8 cellular contexts compared by ENCODE assay signal in the genomic region with DNA sequence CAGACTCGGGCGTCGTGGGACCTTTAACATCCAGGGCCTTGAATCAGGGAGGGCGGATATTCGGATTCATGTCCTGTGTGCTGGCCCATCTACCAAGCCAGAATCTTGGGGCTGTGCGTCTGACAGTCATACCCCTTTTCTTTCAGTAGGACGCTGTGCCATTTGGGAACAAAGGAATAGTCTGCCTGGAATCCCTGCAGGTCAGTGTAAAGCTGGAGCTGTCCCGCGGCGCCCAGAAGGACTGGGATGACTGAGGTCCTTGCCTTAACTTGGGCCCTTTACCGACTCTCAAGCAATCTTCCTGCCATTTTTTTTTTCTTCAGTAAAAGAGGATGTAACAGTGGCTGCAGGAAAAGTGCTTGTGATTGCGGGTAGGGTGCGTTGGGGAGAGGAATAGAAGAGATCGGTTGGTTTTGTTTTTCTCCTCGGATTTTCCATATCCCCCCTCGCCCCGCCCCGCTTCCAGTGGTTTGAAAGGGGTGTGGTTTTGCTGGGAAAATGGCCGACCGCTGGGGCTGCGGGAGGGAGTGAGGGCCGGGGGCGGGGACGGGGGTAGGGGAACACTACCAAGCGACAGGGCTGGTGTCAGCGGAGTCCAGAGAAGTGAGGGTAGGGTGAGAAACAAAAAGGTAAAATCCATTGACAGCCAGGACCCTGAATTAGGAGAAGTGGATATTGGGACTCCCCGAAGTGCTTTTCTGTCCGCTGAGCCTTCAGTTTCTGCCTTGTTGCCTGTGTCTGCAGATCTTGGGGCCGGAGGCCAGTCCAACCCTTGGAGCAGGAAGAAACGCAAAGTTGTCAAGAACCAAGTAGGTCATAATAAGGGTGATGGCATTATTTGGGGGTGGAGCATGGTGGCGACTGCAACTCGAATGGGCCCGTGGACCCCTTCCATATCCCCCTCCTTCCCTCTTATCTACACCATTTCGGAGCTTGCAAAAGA.
DNase-seq lines count a peak whose midpoint lies in the region; ATAC-seq lines count a peak whose summit lies in the region.
"Had no signal": no experiment of that assay in that cellular context is flagged by ENCODE, and none has a peak within 500 bp of the region (broad histone marks: within the 10 kb centered on the region; RNA-seq: fewer than 3 reads in every experiment).

No MANE protein-coding gene starts in this region.

- no peaks in the 10 kb centered on the region for H3K9me3 ChIP-seq in duodenal mucosa (ENCODE audit: control insufficient read depth in 1 of 2, low read length in 2 of 2)

- no peaks in the 10 kb centered on the region for H3K36me3 ChIP-seq in duodenal mucosa (ENCODE audit: control insufficient read depth in 1 of 2, insufficient read depth in 2 of 2, low read length in 2 of 2)

- peaks cover 29% of the 10 kb centered on the region in 2 donors for H3K27me3 Mint-ChIP-seq in stimulated activated naive B cell treated with anti-CD40 and anti-IgM and Interleukin-4, amounts not matched to agents 10 μg/mL and 1 μg/mL and 100 μg/mL, for 72 hours

- ATAC-seq in GM18519 (IDR thresholded peaks at IDR 0.05; ENCODE audit: low FRiP score, unreplicated experiment) = peak; percentile 8
- ATAC-seq in stimulated activated naive B cell treated with anti-CD40 and anti-IgM and Interleukin-4, amounts not matched to agents 10 μg/mL and 1 μg/mL and 100 μg/mL, for 72 hours (replicated peaks) = no peak

- peak overlapping the region; percentile 54 for H3K27ac Mint-ChIP-seq in stimulated activated naive B cell treated with anti-CD40 and anti-IgM and Interleukin-4, amounts not matched to agents 10 μg/mL and 1 μg/mL and 100 μg/mL, for 72 hours

- H3K9me3 Mint-ChIP-seq in stimulated activated naive B cell treated with anti-CD40 and anti-IgM and Interleukin-4, amounts not matched to agents 10 μg/mL and 1 μg/mL and 100 μg/mL, for 72 hours = no peaks in the 10 kb centered on the region

- H3K4me1 ChIP-seq in duodenal mucosa (ENCODE audit: control insufficient read depth in 1 of 2, insufficient read depth in 2 of 2, low read length in 2 of 2) = no peaks in the 10 kb centered on the region

- no peaks in the 10 kb centered on the region for H3K36me3 Mint-ChIP-seq in stimulated activated naive B cell treated with anti-CD40 and anti-IgM and Interleukin-4, amounts not matched to agents 10 μg/mL and 1 μg/mL and 100 μg/mL, for 72 hours

- H3K9ac ChIP-seq in duodenal mucosa (ENCODE audit: low read depth in 1 of 2, low read length in 2 of 2) = peak overlapping the region; percentile 64 to 70

- DNase-seq in NCI-H748 (lab: John Stamatoyannopoulos, UW; ENCODE audit: unreplicated experiment) = peak; percentile 42
- peak; percentile 88 for DNase-seq in left kidney (ENCODE audit: low read depth, low spot score)
- DNase-seq in stimulated activated naive B cell treated with anti-CD40 and anti-IgM and Interleukin-4, amounts not matched to agents 10 μg/mL and 1 μg/mL and 100 μg/mL, for 72 hours = no peak
- DNase-seq in SW480 (ENCODE audit: low spot score) = no peak
- no peak for DNase-seq in NCI-H774 (lab: John Stamatoyannopoulos, UW)

- H3K27me3 ChIP-seq in duodenal mucosa (ENCODE audit: control insufficient read depth in 1 of 2, insufficient read depth in 2 of 2, low read length in 2 of 2) = no peaks in the 10 kb centered on the region

- peak overlapping the region; percentile 77 to 81 for H3K4me3 Mint-ChIP-seq in stimulated activated naive B cell treated with anti-CD40 and anti-IgM and Interleukin-4, amounts not matched to agents 10 μg/mL and 1 μg/mL and 100 μg/mL, for 72 hours

- H3K4me3 ChIP-seq in duodenal mucosa (ENCODE audit: low read depth in 1 of 2, low read length in 2 of 2) = peak overlapping the region; percentile 70 to 73
- H3K4me3 ChIP-seq: SK-N-MC had no signal

- peaks cover 2 to 17% of the 10 kb centered on the region in 2 donors for H3K4me1 Mint-ChIP-seq in stimulated activated naive B cell treated with anti-CD40 and anti-IgM and Interleukin-4, amounts not matched to agents 10 μg/mL and 1 μg/mL and 100 μg/mL, for 72 hours

- H3K27ac ChIP-seq in duodenal mucosa (ENCODE audit: low read depth, low read length) = peak overlapping the region; percentile 62
- H3K27ac ChIP-seq: SK-N-MC had no signal

Comparison
In these comparisons a context has a peak if more than half of its experiments do, and no peak if none do; other contexts are left out.
1. DNase-seq: peak in NCI-H748 (single experiment) and left kidney (single experiment); none in stimulated activated naive B cell treated with anti-CD40 and anti-IgM and Interleukin-4, amounts not matched to agents 10 μg/mL and 1 μg/mL and 100 μg/mL, for 72 hours (single experiment), SW480 (single experiment) and NCI-H774 (single experiment).